ENCODE assay signal across 8 cellular contexts in the genomic region with DNA sequence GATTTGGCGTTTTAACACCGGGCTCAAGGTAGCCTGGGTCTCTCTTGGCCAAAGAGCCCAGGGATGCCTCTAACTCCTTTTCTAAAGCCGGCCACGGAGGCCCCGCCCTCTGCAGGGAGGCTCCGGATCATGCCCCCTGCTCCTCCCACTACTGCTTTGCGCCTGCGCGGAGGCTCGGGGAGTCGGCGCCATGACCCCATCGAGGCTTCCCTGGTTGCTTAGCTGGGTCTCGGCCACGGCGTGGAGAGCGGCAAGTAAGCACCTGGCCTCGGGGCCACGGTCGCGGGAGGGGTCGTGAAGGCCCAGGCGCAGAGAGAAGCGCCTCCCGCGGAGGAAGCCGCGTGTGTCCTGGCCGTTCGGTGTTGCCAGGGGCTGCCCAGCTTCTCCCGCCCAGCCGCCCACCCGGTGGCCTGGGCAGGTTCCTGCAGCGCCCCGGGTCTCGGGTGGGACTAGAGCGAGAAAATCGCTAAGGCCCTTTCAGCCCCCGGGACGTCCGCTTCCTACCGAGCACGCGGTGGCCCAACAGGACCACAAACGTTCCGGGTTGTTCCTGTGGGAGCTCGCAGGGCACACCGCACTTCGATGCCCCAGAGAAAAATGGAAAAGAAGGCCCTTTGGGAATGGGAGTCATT. TPM values are rescaled to one million over a fixed set of nuclear protein-coding genes. Genes with fewer than 3 reads are reported as not detected.
A peak's percentile ranks its signal among the peaks of the same experiment; 100 is the strongest.
DNase-seq lines count a peak whose midpoint lies in the region; ATAC-seq and TF ChIP-seq lines count a peak whose summit lies in the region.

A gene (plus strand): TSS at position 180 of the 632 bp plus-strand sequence. CDS start 11 bp downstream, at position 191.

- H2AFZ ChIP-seq in OCI-LY1 (ENCODE audit: low read length): peak within 1 kb of the TSS; percentile 95

- H3K36me3 ChIP-seq in OCI-LY1 (ENCODE audit: insufficient read depth, low read length): peaks cover 20% of the 10 kb centered on the region

- H3K79me2 ChIP-seq in OCI-LY1 (ENCODE audit: insufficient read depth, low read length): peaks cover 3% of the 10 kb centered on the region; the same call in 1 of the 2 replicates

- H3K9me3 ChIP-seq in OCI-LY1 (ENCODE audit: low read length): no peaks in the 10 kb centered on the region
- no peaks in the 10 kb centered on the region for H3K9me3 ChIP-seq in mononuclear cell (ENCODE audit: low read depth, low read length)

- no peaks in the 10 kb centered on the region for H3F3A ChIP-seq in OCI-LY1 (ENCODE audit: insufficient read depth, low read length)

- H3K27me3 ChIP-seq in OCI-LY1 (ENCODE audit: insufficient read depth, low read length): no peaks in the 10 kb centered on the region
- no peaks in the 10 kb centered on the region for H3K27me3 ChIP-seq in mononuclear cell (ENCODE audit: insufficient read depth, low read length)

- H3K9ac ChIP-seq in OCI-LY1 (ENCODE audit: low read length): peak within 1 kb of the TSS; percentile 88

- TF ChIP-seq CTCF in OCI-LY1 (IDR thresholded peaks at IDR 0.05; ENCODE audit: low read length): no peak
- no peak for TF ChIP-seq CTCF in epithelial cell of esophagus (IDR thresholded peaks at IDR 0.05; ENCODE audit: insufficient read depth, low read depth, low read length, missing control alignments)

- peak within 1 kb of the TSS; percentile 92 for H3K4me2 ChIP-seq in OCI-LY1 (ENCODE audit: low read length)

- DNase-seq in DMS 273 treated with DMSO at 0.1 percent for 48 hours (lab: John Stamatoyannopoulos, UW) (peak; percentile 66), HuH-7 (ENCODE audit: low spot score) (peak; percentile 98), activated T-cell treated with anti-CD3 and anti-CD28 coated beads for 1 hour (ENCODE audit: low read depth) (peak; percentile 97), epithelial cell of esophagus (ENCODE audit: low read depth) (peak; percentile 88)
- DNase-seq in stimulated activated CD8-positive, alpha-beta memory T cell treated with anti-CD3 and anti-CD28 coated beads, Interleukin-2, amount 100 ng/mL, for 48 hours (ENCODE audit: low read depth in 2 of 2): peak; percentile 90 to 91

- H4K20me1 ChIP-seq in OCI-LY1 (ENCODE audit: insufficient read depth, low read length): no peaks in the 10 kb centered on the region

- no peaks in the 10 kb centered on the region for H3K9me2 ChIP-seq in OCI-LY1 (ENCODE audit: low read depth, low read length)

- H3K4me3 ChIP-seq in OCI-LY1 (ENCODE audit: low read depth, low read length, poor library complexity, severe bottlenecking) (peak within 1 kb of the TSS; percentile 85), epithelial cell of esophagus (ENCODE audit: low read length) (peak within 1 kb of the TSS; percentile 88), mononuclear cell (ENCODE audit: low read length) (peak within 1 kb of the TSS; percentile 92)

- peak; percentile 99 for ATAC-seq in GM21526 (IDR thresholded peaks at IDR 0.05; ENCODE audit: low FRiP score, unreplicated experiment)

- H3K4me1 ChIP-seq in OCI-LY1 (ENCODE audit: insufficient read depth, low read length, severe bottlenecking): peaks cover 9% of the 10 kb centered on the region
- H3K4me1 ChIP-seq in mononuclear cell (ENCODE audit: insufficient read depth, low read length): peaks cover 11% of the 10 kb centered on the region

- peak within 1 kb of the TSS; percentile 37 for H3K27ac ChIP-seq in OCI-LY1 (ENCODE audit: low read depth, low read length, poor library complexity, severe bottlenecking)

RNA-seq across cellular contexts. Expression of the gene that starts here (rescaled TPM):
- 2.6 TPM for total RNA-seq in mononuclear cell

Comparison
In these comparisons a context has a peak if more than half of its experiments do, and no peak if none do; other contexts are left out.
1. Peak in every context shown above with its lines: DNase-seq, ATAC-seq, H3K4me3 ChIP-seq and H3K27ac ChIP-seq.